Comparison of ENCODE assay signal across 24 cellular contexts in genomic region chr19:747432-748273, GRCh38. TPM values are rescaled to one million over a fixed set of nuclear protein-coding genes. Genes with fewer than 3 reads are reported as not detected.
A peak's percentile ranks its signal among the peaks of the same experiment; 100 is the strongest.
DNase-seq lines count a peak whose midpoint lies in the region; ATAC-seq, FAIRE-seq and TF ChIP-seq lines count a peak whose summit lies in the region.
"Had no signal": no experiment of that assay in that cellular context is flagged by ENCODE, and none has a peak within 500 bp of the region (broad histone marks: within the 10 kb centered on the region; RNA-seq: fewer than 3 reads in every experiment).

No MANE protein-coding gene starts in this region.

- TF ChIP-seq EP300 in A549 (IDR thresholded peaks at IDR 0.05) (no peak), K562 (IDR thresholded peaks at IDR 0.05; ENCODE audit: low read length) (no peak)

- TF ChIP-seq POLR2A in A549 (IDR thresholded peaks at IDR 0.05; ENCODE audit: low read length) (no peak), K562 (conservative IDR thresholded peaks at IDR 0.05) (no peak)

- H2AFZ ChIP-seq in K562 (ENCODE audit: low read depth, low read length): peak overlapping the region; percentile 19; the same call in 1 of the 2 replicates

- no peaks in the 10 kb centered on the region for H4K20me1 ChIP-seq in K562 (replicated peaks; ENCODE audit: control insufficient read depth, insufficient read depth, low read length)
- H4K20me1 ChIP-seq: BLaER1 treated with 17β-estradiol and CSF1 and Interleukin-3, amounts not matched to agents 10 nM and 100 nM had no signal

- H3K27me3 ChIP-seq in K562 (ENCODE audit: control insufficient read depth in 2 of 2, insufficient read depth in 2 of 2, low read length in 2 of 2) (no peaks in the 10 kb centered on the region), mucosa of stomach (ENCODE audit: control insufficient read depth, insufficient read depth, low read length) (no peaks in the 10 kb centered on the region), pancreas (no peaks in the 10 kb centered on the region)
- H3K27me3 ChIP-seq: BLaER1 treated with 17β-estradiol and CSF1 and Interleukin-3, amounts not matched to agents 10 nM and 100 nM had no signal

- TF ChIP-seq RAD21 in A549 (conservative IDR thresholded peaks at IDR 0.05 in 1 of 2, IDR thresholded peaks at IDR 0.05 in 1 of 2): no peak
- TF ChIP-seq RAD21 in K562 (CRISPR knock-in tag; conservative IDR thresholded peaks at IDR 0.05 in 1 of 2, IDR thresholded peaks at IDR 0.05 in 1 of 2): no peak

- POLR2A ChIA-PET in A549 (lab: Yijun Ruan, JAX): no interaction called here
- POLR2A ChIA-PET in K562 (lab: Yijun Ruan, JAX): no interaction called here

- no peaks in the 10 kb centered on the region for H3K79me2 ChIP-seq in K562 (ENCODE audit: control insufficient read depth, insufficient read depth, low read length)

- peak overlapping the region; percentile 34 to 36; a peak in 3 of 4 replicates for H3K9ac ChIP-seq in K562 (ENCODE audit: insufficient read depth in 1 of 2, low read depth in 2 of 2, low read length in 2 of 2)
- peak overlapping the region; percentile 59 for H3K9ac ChIP-seq in mucosa of stomach (ENCODE audit: low read length)
- H3K9ac ChIP-seq: BLaER1 treated with 17β-estradiol and CSF1 and Interleukin-3, amounts not matched to agents 10 nM and 100 nM had no signal

- H3K36me3 ChIP-seq in K562 (ENCODE audit: control insufficient read depth, insufficient read depth, low read length) (no peaks in the 10 kb centered on the region), mucosa of stomach (ENCODE audit: control insufficient read depth, insufficient read depth, low read length) (no peaks in the 10 kb centered on the region), pancreas (no peaks in the 10 kb centered on the region)

- peaks cover 12% of the 10 kb centered on the region; the same call in 2 of the 3 replicates for H3K4me1 ChIP-seq in A549
- peaks cover 15 to 64% of the 10 kb centered on the region in 2 experiments; a peak in 4 of 5 replicates for H3K4me1 ChIP-seq in K562 (replicated peaks in 1 of 2; ENCODE audit: control insufficient read depth in 2 of 2, insufficient read depth in 2 of 2, low read length in 2 of 2)
- H3K4me1 ChIP-seq in mucosa of stomach (ENCODE audit: control insufficient read depth, insufficient read depth, low read length): peaks cover 44% of the 10 kb centered on the region
- H3K4me1 ChIP-seq in pancreas: no peaks in the 10 kb centered on the region

- H3K27ac ChIP-seq in A549: peak overlapping the region in 1 of 2 experiments; percentile 99; a peak in 3 of 6 replicates
- H3K27ac ChIP-seq in K562 (ENCODE audit: extremely low read depth, low read depth, low read length): no peak overlapping the region
- no peak overlapping the region for H3K27ac ChIP-seq in pancreas
- H3K27ac ChIP-seq: BLaER1 treated with 17β-estradiol and CSF1 and Interleukin-3, amounts not matched to agents 10 nM and 100 nM; HL-60 had no signal

- FAIRE-seq in A549 (lab: Jason Lieb, UNC) (no peak), K562 (lab: Jason Lieb, UNC) (no peak), pancreas (lab: Jason Lieb, UNC) (no peak)
- FAIRE-seq: A204.1, GM12892, GM18507, HTR-8/SVneo had no signal

- H3K9me3 ChIP-seq in A549 (peaks cover 22% of the 10 kb centered on the region), K562 (replicated peaks; ENCODE audit: control insufficient read depth, insufficient read depth, low read depth, low read length) (no peaks in the 10 kb centered on the region), mucosa of stomach (ENCODE audit: control insufficient read depth, low read length) (no peaks in the 10 kb centered on the region), pancreas (no peaks in the 10 kb centered on the region)

- H3K9me1 ChIP-seq in K562 (ENCODE audit: control insufficient read depth, insufficient read depth, low read length): no peaks in the 10 kb centered on the region

- CTCF ChIA-PET in A549 (lab: Yijun Ruan, JAX) (interaction anchor here (2.0 to 4.7 kb wide), 2 partner anchors 13 to 14 kb away, joined by 5 to 15 read pairs; no protein-coding TSS in a partner anchor), K562 (lab: Yijun Ruan, JAX; ENCODE audit: low intra/inter-chr PET ratio) (no interaction called here)

- ATAC-seq in A549: no peak
- ATAC-seq in K562: no peak
- no peak for ATAC-seq in pancreas
- ATAC-seq in GM21528 (IDR thresholded peaks at IDR 0.05; ENCODE audit: low FRiP score, unreplicated experiment): no peak
- ATAC-seq: CD8-positive, alpha-beta T cell; Panc1 had no signal

- TF ChIP-seq CTCF in A549 (IDR thresholded peaks at IDR 0.05): no peak
- TF ChIP-seq CTCF in K562 (IDR thresholded peaks at IDR 0.05 in 2 of 3, conservative IDR thresholded peaks at IDR 0.05 in 1 of 3; ENCODE audit: insufficient read depth in 2 of 3, low read depth in 1 of 3, low read length in 3 of 3): no peak
- no peak for TF ChIP-seq CTCF in pancreas (IDR thresholded peaks at IDR 0.05)

- intact Hi-C loops in K562 (cut with micrococcal nuclease) (no loop called here), pancreas (cut with DNase I) (no loop called here)

- no peak for DNase-seq in A549 (ENCODE audit: low read depth in 1 of 2, low spot score in 1 of 2)
- no peak for DNase-seq in K562 (ENCODE audit: extremely low read depth in 1 of 4, low spot score in 3 of 4)
- DNase-seq in pancreas: no peak
- DNase-seq in NCI-H2171 (lab: John Stamatoyannopoulos, UW): no peak
- DNase-seq: Calu3; CD8-positive, alpha-beta T cell; NCI-H1092 treated with DMSO at 0.1 percent for 48 hours; NCI-H146; NCI-H2029 treated with DMSO at 0.1 percent for 48 hours; NCI-H2171 treated with DMSO at 0.1 percent for 48 hours; NCI-H446 treated with DMSO at 0.1 percent for 48 hours had no signal

- no TSS peak for BruUV-seq in K562 (replicated peaks; lab: Mats Ljungman, UMichigan)

- H3K4me2 ChIP-seq in A549: no peak overlapping the region
- no peak overlapping the region for H3K4me2 ChIP-seq in K562 (ENCODE audit: insufficient read depth, low read length)
- H3K4me2 ChIP-seq: BLaER1 treated with 17β-estradiol and CSF1 and Interleukin-3, amounts not matched to agents 10 nM and 100 nM had no signal

- 97% methylated on average over 14 of the region's 28 CpGs for WGBS in A549 (ENCODE audit: missing lambda C conversion rate)
- WGBS in K562 (ENCODE audit: insufficient coverage, low coverage, missing lambda C conversion rate): 68% methylated on average over 21 of the region's 28 CpGs
- 93 to 95% methylated on average over 27 to 28 of the region's 28 CpGs for WGBS in pancreas, 2 donors

- H3K4me3 ChIP-seq in A549 (no peak overlapping the region), K562 (no peak overlapping the region), mucosa of stomach (ENCODE audit: low read length) (no peak overlapping the region), pancreas (no peak overlapping the region)
- H3K4me3 ChIP-seq: BLaER1 treated with 17β-estradiol and CSF1 and Interleukin-3, amounts not matched to agents 10 nM and 100 nM had no signal

- in situ Hi-C loops in K562 (cut with MboI): no loop called here

RNA-seq across cellular contexts. Expression of gene MISP, which starts 3.3 kb away (rescaled TPM):
- polyA plus RNA-seq in A549 (2011; rRNA removed): 38.3 and 46.5 TPM in 2 replicates
- polyA plus RNA-seq in A549 (2012; cell fraction: cytosol; rRNA removed): 44.9 and 58.4 TPM in 2 replicates
- 75.9 and 95.3 TPM in 2 replicates for polyA plus RNA-seq in A549 (2012; cell fraction: nucleus; rRNA removed)
- polyA plus RNA-seq in A549 (2017; fragmentation: RNase III; extraction: RNeasy Plus Mini Kit Qiagen cat#74134 plus additional on column Dnase treatment): 56.9 to 62.7 TPM (median 61.4 TPM) in 3 replicates
- 43.2 and 57.3 TPM in 2 replicates for polyA minus RNA-seq in A549 (2011; rRNA and poly(A)+ RNA removed)
- total RNA-seq in K562 (2011; cell fraction: chromatin; rRNA removed; ENCODE audit: low replicate concordance): not detected in 2 replicates
- total RNA-seq in K562 (2011; cell fraction: nucleolus; rRNA removed): not detected in 2 replicates
- total RNA-seq in K562 (2011; cell fraction: nucleoplasm; rRNA removed): not detected in 2 replicates
- total RNA-seq in K562 (2014; rRNA removed): 0.05 and 0.24 TPM in 2 replicates
- not detected in 2 replicates for total RNA-seq in K562 (2014; rRNA removed; fragmentation: Illumina TruSeq; extraction: Trizol)
- not detected in 2 replicates for total RNA-seq in K562 (2015; rRNA removed; fragmentation: Illumina TruSeq; extraction: Trizol)
- total RNA-seq in K562 (2021): 0.20 and 0.29 TPM in 2 replicates
- polyA plus RNA-seq in K562 (2011; rRNA removed): 0.03 and 0.06 TPM in 2 replicates
- polyA plus RNA-seq in K562 (2011; cell fraction: cytosol; rRNA removed): 0.10 and 0.13 TPM in 2 replicates
- polyA plus RNA-seq in K562 (2011; cell fraction: nucleus; rRNA removed): 0.10 TPM in 1 of 2 replicates, not detected in the other
- polyA plus RNA-seq in K562 (2012): 0.04 and 0.07 TPM in 2 replicates
- not detected in 2 replicates for polyA plus RNA-seq in K562 (2014; fragmentation: Illumina TruSeq; extraction: Trizol)
- polyA plus RNA-seq in K562 (2014; fragmentation: Nextera tagmentation; extraction: Ambion mirVana): not detected
- polyA plus RNA-seq in K562 (2014; rRNA removed): 0.04 TPM in 1 of 2 replicates, not detected in the other
- not detected in 2 replicates for polyA minus RNA-seq in K562 (2011; rRNA and poly(A)+ RNA removed)
- 0.55 TPM in 1 of 2 replicates, not detected in the other for polyA minus RNA-seq in K562 (2011; cell fraction: cytosol; rRNA and poly(A)+ RNA removed)
- not detected in 2 replicates for polyA minus RNA-seq in K562 (2011; cell fraction: nucleus; rRNA and poly(A)+ RNA removed)
- 1 to 10 TPM in 5 of 6 donors, under 1 TPM in 1; 0.63 to 2.6 (median 1.3) TPM for total RNA-seq in pancreas
- 1 to 10 TPM; 1.3 to 7.5 TPM for polyA plus RNA-seq in pancreas
- total RNA-seq: CD8-positive, alpha-beta T cell; Right ventricle myocardium inferior; SK-MEL-5 had no signal

RNA-seq across cellular contexts. Expression of gene PALM, which starts 38.9 kb away (rescaled TPM):
- polyA plus RNA-seq in A549 (2011; rRNA removed) (2.0 and 3.0 TPM in 2 replicates), A549 (2017; fragmentation: RNase III; extraction: RNeasy Plus Mini Kit Qiagen cat#74134 plus additional on column Dnase treatment) (11.4 to 17.5 TPM (median 15.7 TPM) in 3 replicates), K562 (2011; rRNA removed) (2.4 and 2.8 TPM in 2 replicates), K562 (2014; fragmentation: Illumina TruSeq; extraction: Trizol) (1.7 and 3.0 TPM in 2 replicates), K562 (2014; fragmentation: Nextera tagmentation; extraction: Ambion mirVana) (under 1 TPM; 0.04 to 0.08 TPM), K562 (2014; rRNA removed) (2.1 and 3.3 TPM in 2 replicates), pancreas (10 to 100 TPM in 1 of 2 donors, 1 to 10 TPM in 1; 9.2 to 10.1 TPM)
- 5.4 and 7.0 TPM in 2 replicates for polyA plus RNA-seq in A549 (2012; cell fraction: cytosol; rRNA removed)
- polyA plus RNA-seq in A549 (2012; cell fraction: nucleus; rRNA removed): 8.5 and 8.8 TPM in 2 replicates
- polyA minus RNA-seq in A549 (2011; rRNA and poly(A)+ RNA removed): 2.2 and 3.7 TPM in 2 replicates
- total RNA-seq in K562 (2011; cell fraction: chromatin; rRNA removed; ENCODE audit: low replicate concordance): 4.4 and 8.7 TPM in 2 replicates
- 4.2 and 5.2 TPM in 2 replicates for total RNA-seq in K562 (2011; cell fraction: nucleolus; rRNA removed)
- total RNA-seq in K562 (2011; cell fraction: nucleoplasm; rRNA removed): 2.3 and 6.4 TPM in 2 replicates
- total RNA-seq in K562 (2014; rRNA removed) (2.6 and 3.3 TPM in 2 replicates), K562 (2014; rRNA removed; fragmentation: Illumina TruSeq; extraction: Trizol) (0.51 and 0.73 TPM in 2 replicates), K562 (2015; rRNA removed; fragmentation: Illumina TruSeq; extraction: Trizol) (1.6 and 1.8 TPM in 2 replicates), K562 (2021) (6.6 and 6.9 TPM in 2 replicates), pancreas (10 to 100 TPM in 1 of 6 donors, 1 to 10 TPM in 5; 3.5 to 12.6 (median 5.1) TPM)
- 2.4 and 5.7 TPM in 2 replicates for polyA plus RNA-seq in K562 (2011; cell fraction: cytosol; rRNA removed)
- polyA plus RNA-seq in K562 (2011; cell fraction: nucleus; rRNA removed): 2.8 and 5.3 TPM in 2 replicates
- 3.7 and 10.5 TPM in 2 replicates for polyA plus RNA-seq in K562 (2012)
- 0.45 and 1.0 TPM in 2 replicates for polyA minus RNA-seq in K562 (2011; rRNA and poly(A)+ RNA removed)
- 8.5 and 10.1 TPM in 2 replicates for polyA minus RNA-seq in K562 (2011; cell fraction: cytosol; rRNA and poly(A)+ RNA removed)
- 1.3 and 2.2 TPM in 2 replicates for polyA minus RNA-seq in K562 (2011; cell fraction: nucleus; rRNA and poly(A)+ RNA removed)
- total RNA-seq: CD8-positive, alpha-beta T cell had no signal

RNA-seq across cellular contexts. Expression of gene PTBP1, which starts 49.6 kb away (rescaled TPM):
- polyA plus RNA-seq in A549 (2011; rRNA removed) (144 and 207 TPM in 2 replicates), A549 (2017; fragmentation: RNase III; extraction: RNeasy Plus Mini Kit Qiagen cat#74134 plus additional on column Dnase treatment) (264 to 299 TPM (median 285 TPM) in 3 replicates), K562 (2011; rRNA removed) (131 and 357 TPM in 2 replicates), K562 (2014; fragmentation: Illumina TruSeq; extraction: Trizol) (413 and 465 TPM in 2 replicates), K562 (2014; fragmentation: Nextera tagmentation; extraction: Ambion mirVana) (10 to 100 TPM; 14.0 to 18.1 TPM), K562 (2014; rRNA removed) (291 and 296 TPM in 2 replicates), pancreas (100 to 1,000 TPM in 1 of 2 donors, 10 to 100 TPM in 1; 90.7 to 104 TPM)
- polyA plus RNA-seq in A549 (2012; cell fraction: cytosol; rRNA removed): 326 and 379 TPM in 2 replicates
- 472 and 807 TPM in 2 replicates for polyA plus RNA-seq in A549 (2012; cell fraction: nucleus; rRNA removed)
- 224 and 254 TPM in 2 replicates for polyA minus RNA-seq in A549 (2011; rRNA and poly(A)+ RNA removed)
- total RNA-seq in K562 (2011; cell fraction: chromatin; rRNA removed; ENCODE audit: low replicate concordance): 327 and 692 TPM in 2 replicates
- total RNA-seq in K562 (2011; cell fraction: nucleolus; rRNA removed): 382 and 389 TPM in 2 replicates
- total RNA-seq in K562 (2011; cell fraction: nucleoplasm; rRNA removed): 336 and 353 TPM in 2 replicates
- total RNA-seq in K562 (2014; rRNA removed) (237 and 443 TPM in 2 replicates), K562 (2014; rRNA removed; fragmentation: Illumina TruSeq; extraction: Trizol) (234 TPM in 2 replicates), K562 (2015; rRNA removed; fragmentation: Illumina TruSeq; extraction: Trizol) (183 and 187 TPM in 2 replicates), K562 (2021) (751 and 759 TPM in 2 replicates), pancreas (100 to 1,000 TPM in 5 of 6 donors, 10 to 100 TPM in 1; 83.3 to 160 (median 130) TPM)
- 138 and 245 TPM in 2 replicates for polyA plus RNA-seq in K562 (2011; cell fraction: cytosol; rRNA removed)
- polyA plus RNA-seq in K562 (2011; cell fraction: nucleus; rRNA removed): 683 and 1,149 TPM in 2 replicates
- 757 and 849 TPM in 2 replicates for polyA plus RNA-seq in K562 (2012)
- polyA minus RNA-seq in K562 (2011; rRNA and poly(A)+ RNA removed): 127 and 175 TPM in 2 replicates
- 353 and 383 TPM in 2 replicates for polyA minus RNA-seq in K562 (2011; cell fraction: cytosol; rRNA and poly(A)+ RNA removed)
- polyA minus RNA-seq in K562 (2011; cell fraction: nucleus; rRNA and poly(A)+ RNA removed): 242 and 246 TPM in 2 replicates

RNA-seq across cellular contexts. Expression of gene PRSS57, which starts 52.4 kb away (rescaled TPM):
- polyA plus RNA-seq in A549 (2011; rRNA removed) (0.10 TPM in 1 of 2 replicates, not detected in the other), A549 (2017; fragmentation: RNase III; extraction: RNeasy Plus Mini Kit Qiagen cat#74134 plus additional on column Dnase treatment) (not detected in 3 replicates), K562 (2011; rRNA removed) (0.22 and 0.49 TPM in 2 replicates), K562 (2014; fragmentation: Illumina TruSeq; extraction: Trizol) (0.86 TPM in 1 of 2 replicates, not detected in the other), K562 (2014; fragmentation: Nextera tagmentation; extraction: Ambion mirVana) (under 1 TPM in 1 of 2 experiments, not detected in 1; 0.06 TPM), K562 (2014; rRNA removed) (1.5 TPM in 2 replicates), pancreas (not detected)
- polyA plus RNA-seq in A549 (2012; cell fraction: cytosol; rRNA removed): 0.06 and 0.11 TPM in 2 replicates
- 0.10 TPM in 1 of 2 replicates, not detected in the other for polyA plus RNA-seq in A549 (2012; cell fraction: nucleus; rRNA removed)
- polyA minus RNA-seq in A549 (2011; rRNA and poly(A)+ RNA removed): not detected in 2 replicates
- total RNA-seq in K562 (2011; cell fraction: chromatin; rRNA removed; ENCODE audit: low replicate concordance): not detected in 2 replicates
- total RNA-seq in K562 (2011; cell fraction: nucleolus; rRNA removed): 0.50 and 1.1 TPM in 2 replicates
- total RNA-seq in K562 (2011; cell fraction: nucleoplasm; rRNA removed): 0.37 TPM in 1 of 2 replicates, not detected in the other
- total RNA-seq in K562 (2014; rRNA removed) (1.9 and 2.0 TPM in 2 replicates), K562 (2014; rRNA removed; fragmentation: Illumina TruSeq; extraction: Trizol) (not detected in 2 replicates), K562 (2015; rRNA removed; fragmentation: Illumina TruSeq; extraction: Trizol) (2.5 and 3.0 TPM in 2 replicates), K562 (2021) (1.0 and 2.0 TPM in 2 replicates), pancreas (not detected)
- polyA plus RNA-seq in K562 (2011; cell fraction: cytosol; rRNA removed): 0.53 and 2.1 TPM in 2 replicates
- polyA plus RNA-seq in K562 (2011; cell fraction: nucleus; rRNA removed): 0.34 and 0.37 TPM in 2 replicates
- 4.0 and 26.3 TPM in 2 replicates for polyA plus RNA-seq in K562 (2012)
- polyA minus RNA-seq in K562 (2011; rRNA and poly(A)+ RNA removed): not detected in 2 replicates
- not detected in 2 replicates for polyA minus RNA-seq in K562 (2011; cell fraction: cytosol; rRNA and poly(A)+ RNA removed)
- polyA minus RNA-seq in K562 (2011; cell fraction: nucleus; rRNA and poly(A)+ RNA removed): not detected in 2 replicates
- total RNA-seq: Calu3; CD8-positive, alpha-beta T cell; H7; LHCN-M2; Right ventricle myocardium inferior; SK-MEL-5 had no signal

Comparison
In these comparisons a context has a peak if more than half of its experiments do, and no peak if none do; other contexts are left out.
1. RNA of gene MISP, which starts 3.3 kb away (polyA plus RNA-seq): 38.3 to 95.3 TPM in A549; 1.3 to 7.5 TPM in pancreas and 0.03 to 0.13 TPM in K562; every median in the first group is over 4 times any median in the second.
2. Of the 35 proteins assayed by ChIP-seq in both K562 and A549: peak only in K562: none; only in A549: CHD4 and KDM1A; in both: none; in neither: 33.